In the genomic region with DNA sequence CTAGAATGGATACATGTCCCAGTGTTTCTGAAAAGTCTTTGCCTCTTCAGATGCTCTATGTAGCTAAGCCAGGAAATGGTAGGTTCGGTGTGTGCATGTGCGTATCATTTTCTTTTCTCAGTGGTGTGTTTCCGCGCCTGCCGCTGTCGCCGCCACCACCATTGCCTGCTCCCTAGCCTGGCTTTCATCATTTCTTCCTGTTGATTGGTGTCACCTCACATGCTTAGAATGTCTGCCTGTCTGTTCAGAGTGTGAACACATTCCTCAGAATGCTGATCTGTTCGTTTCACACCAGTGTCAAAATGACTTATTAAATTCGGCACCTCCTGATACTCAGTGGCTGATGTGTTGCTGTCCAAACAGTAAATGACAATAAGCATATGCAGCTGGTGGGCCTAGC, we compare ENCODE assay signal across 18 cellular contexts.
DNase-seq lines count a peak whose midpoint lies in the region; ATAC-seq and TF ChIP-seq lines count a peak whose summit lies in the region.
"Had no signal": no experiment of that assay in that cellular context is flagged by ENCODE, and none has a peak within 500 bp of the region (broad histone marks: within the 10 kb centered on the region; RNA-seq: fewer than 3 reads in every experiment).

No MANE protein-coding gene starts in this region.

- ATAC-seq in heart left ventricle, result peak in 3 of 4 donors; percentile 39 to 57 (median 47)

- no peaks in the 10 kb centered on the region for H3F3A ChIP-seq in neural cell (ENCODE audit: insufficient read depth, low read length, poor library complexity, severe bottlenecking)

- no peaks in the 10 kb centered on the region for H3K27me3 Mint-ChIP-seq in brain

- H3K27ac ChIP-seq in heart left ventricle (no peak overlapping the region), neural cell (ENCODE audit: low read length) (peak overlapping the region; percentile 6)

- H3K4me1 ChIP-seq in heart left ventricle, result peaks cover 0 to 6% (median 0%) of the 10 kb centered on the region in 12 donors

- H2AFZ ChIP-seq in neural cell (ENCODE audit: low read depth, low read length), result no peak overlapping the region
- H2AFZ ChIP-seq: GM23338 had no signal

- peak; percentile 61 for TF ChIP-seq EP300 in neural cell (conservative IDR thresholded peaks at IDR 0.05; ENCODE audit: poor library complexity, severe bottlenecking)

- no peak overlapping the region for H3K4me3 ChIP-seq in heart left ventricle
- no peak overlapping the region for H3K4me3 ChIP-seq in neural cell (ENCODE audit: low read length)
- H3K4me3 ChIP-seq: GM23338 had no signal

- H3K9me3 ChIP-seq in heart left ventricle (no peaks in the 10 kb centered on the region), neural cell (ENCODE audit: low read length) (no peaks in the 10 kb centered on the region)

- TF ChIP-seq CTCF in heart left ventricle (IDR thresholded peaks at IDR 0.05), result no peak
- no peak for TF ChIP-seq CTCF in brain (conservative IDR thresholded peaks at IDR 0.05)
- no peak for TF ChIP-seq CTCF in neural cell (IDR thresholded peaks at IDR 0.05; ENCODE audit: poor library complexity, severe bottlenecking)

- no peaks in the 10 kb centered on the region for H3K79me2 ChIP-seq in neural cell (replicated peaks; ENCODE audit: insufficient read depth, low read length)

- H3K9me3 Mint-ChIP-seq in brain, result peaks cover 0 to 2% (median 0%) of the 10 kb centered on the region in 5 experiments
- H3K9me3 Mint-ChIP-seq: CD4-positive, alpha-beta T cell had no signal

- H3K36me3 ChIP-seq in heart left ventricle, result no peaks in the 10 kb centered on the region
- no peaks in the 10 kb centered on the region for H3K36me3 ChIP-seq in neural cell (ENCODE audit: insufficient read depth, low read length)

- no peak for TF ChIP-seq POLR2A in heart left ventricle (IDR thresholded peaks at IDR 0.05)

- H3K4me1 Mint-ChIP-seq in brain, result peaks cover 18% of the 10 kb centered on the region
- H3K4me1 Mint-ChIP-seq: B cell had no signal

- 28 to 50% (median 30%) methylated on average over 9 of the region's 9 CpGs for WGBS in heart left ventricle, 4 donors

- intact Hi-C loops in heart left ventricle (cut with DNase I) (no loop called here), cardiac septum (cut with DNase I) (no loop called here)

- H4K20me1 ChIP-seq in neural cell (ENCODE audit: insufficient read depth), result no peaks in the 10 kb centered on the region

- in situ Hi-C loops in G401 (cut with HindIII; ENCODE audit: low sequenced_read_pairs), result no loop called here

- H3K27me3 ChIP-seq in heart left ventricle (peaks cover 0 to 5% (median 0%) of the 10 kb centered on the region in 9 donors), neural cell (ENCODE audit: insufficient read depth, low read depth, low read length) (no peaks in the 10 kb centered on the region)

- no peaks in the 10 kb centered on the region for H3K9me2 ChIP-seq in neural cell (ENCODE audit: insufficient read depth, low read length)

- H3K4me2 ChIP-seq in neural cell (ENCODE audit: low read length), result no peak overlapping the region
- H3K4me2 ChIP-seq: GM23338 had no signal

- H3K4me3 Mint-ChIP-seq in brain, result peak overlapping the region in 1 of 5 experiments; percentile 29
- H3K4me3 Mint-ChIP-seq: B cell; CD4-positive, alpha-beta T cell; GM23338 had no signal

- peak overlapping the region in 3 of 5 experiments; percentile 55 to 68 (median 57) for H3K27ac Mint-ChIP-seq in brain
- H3K27ac Mint-ChIP-seq: B cell; CD4-positive, alpha-beta T cell; GM23338 had no signal

- H3K9ac ChIP-seq in neural cell (ENCODE audit: low read length), result no peak overlapping the region

- H3K36me3 Mint-ChIP-seq in brain, result no peaks in the 10 kb centered on the region

- TF ChIP-seq RAD21 in neural cell (conservative IDR thresholded peaks at IDR 0.05), result no peak

- DNase-seq in heart left ventricle (no peak), cardiac septum (ENCODE audit: low spot score) (no peak), superior temporal gyrus (ENCODE audit: extremely low spot score) (peak; percentile 16), G401 (ENCODE audit: low spot score) (no peak), NCI-H1092 treated with DMSO at 0.1 percent for 48 hours (lab: John Stamatoyannopoulos, UW) (no peak), DMS53 treated with DMSO at 0.1 percent for 48 hours (lab: John Stamatoyannopoulos, UW; ENCODE audit: unreplicated experiment) (no peak)
- DNase-seq: ACHN; C1 segment of cervical spinal cord; Calu3; CD4-positive, alpha-beta T cell; DMS79 treated with DMSO at 0.1 percent for 48 hours; EL; GDM1; H7 had no signal

TF ChIP-seq in neural cell, 6 proteins besides CTCF, POLR2A, EP300 and RAD21:
- no peak for TF ChIP-seq SMC3 (conservative IDR thresholded peaks at IDR 0.05; ENCODE audit: poor library complexity)
- TF ChIP-seq POLR2AphosphoS5 (IDR thresholded peaks at IDR 0.05), result peak; percentile 55
- no peak for TF ChIP-seq TAF1 (IDR thresholded peaks at IDR 0.05; ENCODE audit: low read depth)
